8 cellular contexts compared by ENCODE assay signal in genomic region chr10:89250814-89251416, GRCh38. TPM values are rescaled to one million over a fixed set of nuclear protein-coding genes. Genes with fewer than 3 reads are reported as not detected.
A peak's percentile ranks its signal among the peaks of the same experiment; 100 is the strongest.
DNase-seq lines count a peak whose midpoint lies in the region; ATAC-seq, FAIRE-seq and TF ChIP-seq lines count a peak whose summit lies in the region.

No MANE protein-coding gene starts in this region.

- H3K9ac ChIP-seq in H1 (replicated peaks in 1 of 4; ENCODE audit: extremely low read depth in 1 of 4, low read depth in 3 of 4, low read length in 3 of 4) = no peak overlapping the region; a peak in 1 of 7 replicates

- H3K79me2 ChIP-seq in H1 (ENCODE audit: control insufficient read depth in 1 of 2, insufficient read depth in 2 of 2, low read length in 2 of 2) (no peaks in the 10 kb centered on the region), osteoblast (ENCODE audit: insufficient read depth, low read length) (peaks cover 20% of the 10 kb centered on the region)

- no peak overlapping the region for H2BK20ac ChIP-seq in H1 (ENCODE audit: low read length)

- POLR2A ChIA-PET in H1 (lab: Charles Lee; ENCODE audit: partially characterized antibody) = interaction anchor here (1.0 to 1.3 kb wide), 2 partner anchors 10 to 393 kb away, joined by 3 to 4 read pairs; no protein-coding TSS in a partner anchor

- peak overlapping the region; percentile 60 for H2AFZ ChIP-seq in H1 (ENCODE audit: low read length)
- H2AFZ ChIP-seq in osteoblast (ENCODE audit: low read length) = peak overlapping the region; percentile 96

- peaks cover 5% of the 10 kb centered on the region; the same call in 1 of the 2 replicates for H3K23me2 ChIP-seq in H1 (ENCODE audit: low read depth, low read length)

- H3K36me3 ChIP-seq in H1 (ENCODE audit: control insufficient read depth in 2 of 4, insufficient read depth in 4 of 4, low read length in 3 of 4) = no peaks in the 10 kb centered on the region
- H3K36me3 ChIP-seq in osteoblast (ENCODE audit: insufficient read depth, low read length) = no peaks in the 10 kb centered on the region

- 0 out of 2 replicates have a peak overlapping the region, but pooled peaks have one; percentile 15 for H2BK5ac ChIP-seq in H1 (ENCODE audit: low read depth, low read length)

- H3K9me3 ChIP-seq in H1 (ENCODE audit: insufficient read depth in 2 of 2, low read depth in 1 of 2, low read length in 1 of 2) (peaks cover 9 to 16% of the 10 kb centered on the region in 2 experiments), osteoblast (ENCODE audit: low read depth, low read length) (no peaks in the 10 kb centered on the region)

- H2BK120ac ChIP-seq in H1 (replicated peaks; ENCODE audit: low read depth, low read length) = no peak overlapping the region

- H3K27me3 ChIP-seq in H1 (replicated peaks in 1 of 4; ENCODE audit: control insufficient read depth in 3 of 4, extremely low read depth in 1 of 4, insufficient read depth in 3 of 4, low read length in 3 of 4) (no peaks in the 10 kb centered on the region; a peak in 1 of 7 replicates), osteoblast (ENCODE audit: insufficient read depth, low read length) (no peaks in the 10 kb centered on the region)

- no peaks in the 10 kb centered on the region for H4K20me1 ChIP-seq in H1 (replicated peaks in 1 of 2; ENCODE audit: control insufficient read depth in 1 of 2, insufficient read depth in 2 of 2, low read length in 2 of 2)
- H4K20me1 ChIP-seq in osteoblast (ENCODE audit: insufficient read depth, low read length) = no peaks in the 10 kb centered on the region

- no peak overlapping the region for H3K56ac ChIP-seq in H1 (replicated peaks; ENCODE audit: insufficient read length, low read depth, low read length)

- no peak overlapping the region for H2BK15ac ChIP-seq in H1 (ENCODE audit: low read length)

- CTCF ChIA-PET in H1 (lab: Charles Lee; ENCODE audit: partially characterized antibody) = interaction anchor here (0.6 to 3.1 kb wide), 8 partner anchors 8 to 322 kb away, joined by 3 to 11 read pairs (median 3); no protein-coding TSS in a partner anchor

- TF ChIP-seq POLR2A in H1 (IDR thresholded peaks at IDR 0.05; ENCODE audit: control extremely low read depth in 1 of 2, low read depth in 2 of 2, low read length in 2 of 2) = no peak

- no peak overlapping the region for H2AK5ac ChIP-seq in H1 (ENCODE audit: low read depth, low read length)

- FAIRE-seq in H1 (lab: Jason Lieb, UNC) = no peak

- no peak overlapping the region for H4K5ac ChIP-seq in H1 (ENCODE audit: insufficient read length, low read depth, low read length)

- H3K4me1 ChIP-seq in H1 (replicated peaks in 1 of 4; ENCODE audit: control insufficient read depth in 3 of 4, insufficient read depth in 4 of 4, low read length in 3 of 4) (peaks cover 0 to 6% (median 1%) of the 10 kb centered on the region in 4 experiments; a peak in 3 of 7 replicates), osteoblast (ENCODE audit: insufficient read depth, low read length) (peaks cover 11% of the 10 kb centered on the region)

- H2BK12ac ChIP-seq in H1 (ENCODE audit: low read depth, low read length) = no peak overlapping the region; the same call in 1 of the 2 replicates

- TF ChIP-seq EP300 in H1 (IDR thresholded peaks at IDR 0.05; ENCODE audit: borderline replicate concordance in 1 of 2, low read depth in 2 of 2, low read length in 2 of 2) = no peak

- H3K4ac ChIP-seq in H1 (replicated peaks; ENCODE audit: insufficient read length, low read depth, low read length) = no peak overlapping the region

- H3K4me2 ChIP-seq in H1 (ENCODE audit: insufficient read depth in 1 of 2, low read depth in 2 of 2, low read length in 2 of 2) = peak overlapping the region; percentile 76 to 91
- H3K4me2 ChIP-seq in osteoblast (ENCODE audit: insufficient read depth, low read length) = peak overlapping the region; percentile 91

- no peaks in the 10 kb centered on the region; the same call in 1 of the 2 replicates for H3K79me1 ChIP-seq in H1 (ENCODE audit: low read depth, low read length)

- no peak for ATAC-seq in GM21367 (IDR thresholded peaks at IDR 0.05; ENCODE audit: unreplicated experiment)

- no peak overlapping the region for H4K91ac ChIP-seq in H1 (replicated peaks; ENCODE audit: insufficient read length, low read length)

- H4K8ac ChIP-seq in H1 (ENCODE audit: extremely low read depth, insufficient read depth, low read length) = no peak overlapping the region

- H3K14ac ChIP-seq in H1 (ENCODE audit: insufficient read length) = no peak overlapping the region

- peak; percentile 58 for DNase-seq in DMS53 (lab: John Stamatoyannopoulos, UW)
- no peak for DNase-seq in DMS53 treated with DMSO at 0.1 percent for 48 hours (lab: John Stamatoyannopoulos, UW; ENCODE audit: unreplicated experiment)
- DNase-seq in NCI-H2227 (lab: John Stamatoyannopoulos, UW; ENCODE audit: unreplicated experiment) = peak; percentile 52
- no peak for DNase-seq in H1 (ENCODE audit: low read depth in 1 of 2, low spot score in 2 of 2)
- no peak for DNase-seq in osteoblast (ENCODE audit: insufficient read length, low spot score, missing footprints)
- DNase-seq in activated CD4-positive, alpha-beta T cell treated with anti-CD3 and anti-CD28 coated beads for 48 hours = no peak
- no peak for DNase-seq in foreskin melanocyte

- H3K27ac ChIP-seq in H1 (ENCODE audit: low read depth, low read length) = no peak overlapping the region
- peak overlapping the region; percentile 7 for H3K27ac ChIP-seq in osteoblast (ENCODE audit: low read depth, low read length)

- TF ChIP-seq CTCF in H1 (IDR thresholded peaks at IDR 0.05; ENCODE audit: control extremely low read depth in 1 of 3, insufficient read depth in 1 of 3, low read depth in 1 of 3, low read length in 3 of 3) (no peak), osteoblast (IDR thresholded peaks at IDR 0.05; ENCODE audit: extremely low read depth, low read depth, low read length) (no peak)

- 0 out of 2 replicates have a peak overlapping the region, but pooled peaks have one; percentile 48 for H3K18ac ChIP-seq in H1 (ENCODE audit: extremely low read depth, low read length)

- peak overlapping the region; percentile 57 to 78 (median 68) for H3K4me3 ChIP-seq in H1 (ENCODE audit: extremely low read depth in 1 of 4, insufficient read depth in 2 of 4, low read depth in 3 of 4, low read length in 4 of 4)
- peak overlapping the region; percentile 93 for H3K4me3 ChIP-seq in osteoblast (ENCODE audit: insufficient read depth, low read length)

- no peak overlapping the region for H3K23ac ChIP-seq in H1 (ENCODE audit: insufficient read length)

- 57% methylated on average over 14 of the region's 14 CpGs; no CpG with 5 or more reads in 1 of the 2 experiments for WGBS in H1 (ENCODE audit: extremely low coverage in 1 of 2, insufficient coverage in 1 of 2, insufficient read length in 1 of 2, insufficient replicate concordance in 2 of 2, low coverage in 1 of 2, low lambda C conversion rate in 2 of 2, missing lambda C conversion rate in 1 of 2), 2 experiments

- no peak for TF ChIP-seq RAD21 in H1 (IDR thresholded peaks at IDR 0.05 in 1 of 2, conservative IDR thresholded peaks at IDR 0.05 in 1 of 2; ENCODE audit: low read depth in 2 of 2, low read length in 2 of 2)

TF ChIP-seq in H1, 55 proteins besides CTCF, POLR2A, EP300 and RAD21:
- TF ChIP-seq, protein P1, sequence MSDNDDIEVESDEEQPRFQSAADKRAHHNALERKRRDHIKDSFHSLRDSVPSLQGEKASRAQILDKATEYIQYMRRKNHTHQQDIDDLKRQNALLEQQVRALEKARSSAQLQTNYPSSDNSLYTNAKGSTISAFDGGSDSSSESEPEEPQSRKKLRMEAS (IDR thresholded peaks at IDR 0.05) = peak; percentile 51; the same call in 1 of the 2 replicates
- TF ChIP-seq HDAC2 (IDR thresholded peaks at IDR 0.05; ENCODE audit: borderline replicate concordance in 1 of 2, low read depth in 2 of 2, low read length in 2 of 2) = no peak
TF ChIP-seq in H1: peak in this region for 1.

RNA-seq across cellular contexts. Expression of gene LIPA, which starts 0.7 kb away (rescaled TPM):
- total RNA-seq in H1 (2021; fragmentation: NEBNext Ultra II Directional; extraction: Animal tissue kit (Norgen Biotek cat#: 25700)) = 32.4 and 35.6 TPM in 2 replicates
- 10.6 and 18.1 TPM in 2 replicates for polyA plus RNA-seq in H1 (2011; rRNA removed)
- 14.2 TPM for polyA plus RNA-seq in H1 (2011; cell fraction: cytosol; rRNA removed)
- 12.3 TPM for polyA plus RNA-seq in H1 (2011; cell fraction: nucleus; rRNA removed)
- 21.8 to 34.8 TPM (median 23.1 TPM) in 4 replicates for polyA plus RNA-seq in H1 (2012, experiment 1 of 2)
- 11.1 TPM for polyA plus RNA-seq in H1 (2012, experiment 2 of 2)
- polyA plus RNA-seq in H1 (2013, experiment 1 of 2) = 109 TPM
- polyA plus RNA-seq in H1 (2013, experiment 2 of 2) = 115 TPM
- 22.2 and 51.0 TPM in 2 replicates for polyA minus RNA-seq in H1 (2011; rRNA and poly(A)+ RNA removed)
- polyA minus RNA-seq in H1 (2011; cell fraction: cytosol; rRNA and poly(A)+ RNA removed) = 14.0 TPM
- 12.8 TPM for polyA minus RNA-seq in H1 (2011; cell fraction: nucleus; rRNA and poly(A)+ RNA removed)
- 46.7 and 60.7 TPM in 2 replicates for total RNA-seq in osteoblast

RNA-seq across cellular contexts. Expression of gene CH25H, which starts 43.8 kb away (rescaled TPM):
- 0.56 TPM in 1 of 2 replicates, not detected in the other for total RNA-seq in H1 (2021; fragmentation: NEBNext Ultra II Directional; extraction: Animal tissue kit (Norgen Biotek cat#: 25700))
- polyA plus RNA-seq in H1 (2011; rRNA removed) = 1.3 and 1.6 TPM in 2 replicates
- polyA plus RNA-seq in H1 (2011; cell fraction: cytosol; rRNA removed) = 0.65 TPM
- 1.5 TPM for polyA plus RNA-seq in H1 (2011; cell fraction: nucleus; rRNA removed)
- polyA plus RNA-seq in H1 (2012, experiment 1 of 2) = 0.53 to 0.88 TPM (median 0.58 TPM) in 4 replicates
- polyA plus RNA-seq in H1 (2012, experiment 2 of 2) = 0.79 TPM
- 0.67 TPM for polyA plus RNA-seq in H1 (2013, experiment 1 of 2)
- polyA plus RNA-seq in H1 (2013, experiment 2 of 2) = 0.85 TPM
- 0.88 and 1.4 TPM in 2 replicates for polyA minus RNA-seq in H1 (2011; rRNA and poly(A)+ RNA removed)
- 1.1 TPM for polyA minus RNA-seq in H1 (2011; cell fraction: cytosol; rRNA and poly(A)+ RNA removed)
- polyA minus RNA-seq in H1 (2011; cell fraction: nucleus; rRNA and poly(A)+ RNA removed) = 1.6 TPM
- total RNA-seq in osteoblast = 5.8 and 13.0 TPM in 2 replicates

RNA-seq across cellular contexts. Expression of gene IFIT2, which starts 50.9 kb away (rescaled TPM):
- 0.35 and 0.40 TPM in 2 replicates for total RNA-seq in H1 (2021; fragmentation: NEBNext Ultra II Directional; extraction: Animal tissue kit (Norgen Biotek cat#: 25700))
- 0.03 TPM in 1 of 2 replicates, not detected in the other for polyA plus RNA-seq in H1 (2011; rRNA removed)
- 0.04 TPM for polyA plus RNA-seq in H1 (2011; cell fraction: cytosol; rRNA removed)
- polyA plus RNA-seq in H1 (2011; cell fraction: nucleus; rRNA removed) = 0.03 TPM
- 0.08 to 0.22 TPM (median 0.11 TPM) in 4 replicates for polyA plus RNA-seq in H1 (2012, experiment 1 of 2)
- polyA plus RNA-seq in H1 (2012, experiment 2 of 2) = not detected
- 0.14 TPM for polyA plus RNA-seq in H1 (2013, experiment 1 of 2)
- polyA plus RNA-seq in H1 (2013, experiment 2 of 2) = 0.11 TPM
- polyA minus RNA-seq in H1 (2011; rRNA and poly(A)+ RNA removed) = not detected in 2 replicates
- polyA minus RNA-seq in H1 (2011; cell fraction: cytosol; rRNA and poly(A)+ RNA removed) = not detected
- polyA minus RNA-seq in H1 (2011; cell fraction: nucleus; rRNA and poly(A)+ RNA removed) = not detected
- total RNA-seq in osteoblast = 7.7 and 9.0 TPM in 2 replicates

Comparison
In these comparisons a context has a peak if more than half of its experiments do, and no peak if none do; other contexts are left out.
1. DNase-seq: peak in DMS53 (single experiment) and NCI-H2227 (single experiment); none in DMS53 treated with DMSO at 0.1 percent for 48 hours (single experiment), H1 (0 of 2), osteoblast (single experiment), activated CD4-positive, alpha-beta T cell treated with anti-CD3 and anti-CD28 coated beads for 48 hours (single experiment) and foreskin melanocyte (single experiment).